15 cellular contexts compared by ENCODE assay signal in the genomic region with DNA sequence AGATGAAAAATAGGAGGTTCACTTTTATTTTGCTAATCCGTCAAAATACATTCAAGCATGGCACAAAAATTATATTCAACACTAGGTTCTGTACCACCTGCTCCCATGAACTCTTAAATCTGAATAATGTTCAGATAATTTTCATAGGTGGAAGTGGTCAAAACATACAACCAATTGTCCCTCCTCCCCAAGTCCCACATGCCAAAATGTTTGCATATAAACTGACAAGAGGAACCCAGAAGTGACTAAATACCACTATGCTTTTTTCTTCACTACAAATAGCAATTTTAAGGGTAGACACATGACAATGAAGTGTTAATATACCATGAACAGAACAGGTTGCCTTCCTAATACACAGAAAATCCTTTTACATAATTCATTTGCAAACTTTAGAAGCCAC. TPM values are rescaled to one million over a fixed set of nuclear protein-coding genes. Genes with fewer than 3 reads are reported as not detected.
DNase-seq lines count a peak whose midpoint lies in the region; ATAC-seq and TF ChIP-seq lines count a peak whose summit lies in the region.
"Had no signal": no experiment of that assay in that cellular context is flagged by ENCODE, and none has a peak within 500 bp of the region (broad histone marks: within the 10 kb centered on the region; RNA-seq: fewer than 3 reads in every experiment).

No MANE protein-coding gene starts in this region.

- H3K9ac ChIP-seq in HUES6 (ENCODE audit: low read length), result no peak overlapping the region

- no peak overlapping the region for H3K27ac Mint-ChIP-seq in CD4-positive, CD25-positive, alpha-beta regulatory T cell
- H3K27ac Mint-ChIP-seq in brain (peak overlapping the region in 1 of 5 experiments; percentile 5), nephron (no peak overlapping the region)
- H3K27ac Mint-ChIP-seq in stimulated activated naive B cell treated with anti-CD40 and anti-IgM and Interleukin-4, amounts not matched to agents 10 μg/mL and 1 μg/mL and 100 μg/mL, for 72 hours, result no peak overlapping the region
- H3K27ac Mint-ChIP-seq: activated T-helper 1 cell treated with anti-CD3 and anti-CD28 coated beads, Interleukin-12 subunit alpha, Interleukin-12 subunit beta, Interleukin-2, Interleukin-4 antibody, amounts not matched to agents 30 ng/mL and 10 ng/mL and 1 ng/mL, durations not matched to agents 14 hours and 24 hours and 36 hours; CD8-positive, alpha-beta T cell had no signal

- H3K4me3 Mint-ChIP-seq in CD4-positive, CD25-positive, alpha-beta regulatory T cell, result peak overlapping the region in 3 of 4 donors; percentile 21 to 96 (median 35)
- peak overlapping the region; percentile 61 to 100 (median 97) for H3K4me3 Mint-ChIP-seq in brain
- H3K4me3 Mint-ChIP-seq in nephron, result peak overlapping the region; percentile 73 to 96 (median 75)
- no peak overlapping the region for H3K4me3 Mint-ChIP-seq in stimulated activated naive B cell treated with anti-CD40 and anti-IgM and Interleukin-4, amounts not matched to agents 10 μg/mL and 1 μg/mL and 100 μg/mL, for 72 hours

- TF ChIP-seq EP300 in tibial nerve (IDR thresholded peaks at IDR 0.05), result no peak

- H3K27me3 Mint-ChIP-seq in CD4-positive, CD25-positive, alpha-beta regulatory T cell, result peaks cover 5% of the 10 kb centered on the region
- H3K27me3 Mint-ChIP-seq in brain (peaks cover 19% of the 10 kb centered on the region), nephron (ENCODE audit: low read depth) (no peaks in the 10 kb centered on the region)
- no peaks in the 10 kb centered on the region for H3K27me3 Mint-ChIP-seq in stimulated activated naive B cell treated with anti-CD40 and anti-IgM and Interleukin-4, amounts not matched to agents 10 μg/mL and 1 μg/mL and 100 μg/mL, for 72 hours

- H3K4me3 ChIP-seq in CD4-positive, CD25-positive, alpha-beta regulatory T cell (ENCODE audit: low read depth, low read length), result peak overlapping the region; percentile 9
- H3K4me3 ChIP-seq in HUES6 (ENCODE audit: low read depth, low read length), result peak overlapping the region; percentile 100; the same call in 1 of the 2 replicates
- H3K4me3 ChIP-seq in tibial nerve, result no peak overlapping the region
- H3K4me3 ChIP-seq: MG63, mucosa of descending colon had no signal

- DNase-seq in CD4-positive, CD25-positive, alpha-beta regulatory T cell, result no peak
- DNase-seq in tibial nerve (ENCODE audit: low spot score in 2 of 2) (no peak), NCI-H1092 (lab: John Stamatoyannopoulos, UW) (no peak), NCI-H187 (lab: John Stamatoyannopoulos, UW) (no peak)
- no peak for DNase-seq in stimulated activated naive B cell treated with anti-CD40 and anti-IgM and Interleukin-4, amounts not matched to agents 10 μg/mL and 1 μg/mL and 100 μg/mL, for 72 hours
- DNase-seq: activated CD4-positive, CD25-positive, alpha-beta regulatory T cell treated with anti-CD3 and anti-CD28 coated beads, Interleukin-2, amount 50 U/mL, for 72 hours; CD8-positive, alpha-beta T cell; foreskin fibroblast; MG63; mucosa of descending colon; stimulated activated CD4-positive, alpha-beta T cell treated with anti-CD3 and anti-CD28 coated beads, Interleukin-2, amount 100 ng/mL, for 48 hours had no signal

- H3K27ac ChIP-seq in CD4-positive, CD25-positive, alpha-beta regulatory T cell (ENCODE audit: insufficient read depth, low read length, poor library complexity, severe bottlenecking), result peak overlapping the region; percentile 34
- H3K27ac ChIP-seq in HUES6 (ENCODE audit: low read depth, low read length), result no peak overlapping the region
- H3K27ac ChIP-seq in tibial nerve, result no peak overlapping the region

- H3K4me1 ChIP-seq in CD4-positive, CD25-positive, alpha-beta regulatory T cell (ENCODE audit: control insufficient read depth, insufficient read depth, low read length, poor library complexity, severe bottlenecking), result peaks cover 34% of the 10 kb centered on the region
- H3K4me1 ChIP-seq in HUES6 (ENCODE audit: control insufficient read depth, insufficient read depth, low read length) (peaks cover 14% of the 10 kb centered on the region), tibial nerve (peaks cover 0 to 48% (median 12%) of the 10 kb centered on the region in 4 donors)

- H3K27me3 ChIP-seq in CD4-positive, CD25-positive, alpha-beta regulatory T cell (ENCODE audit: control insufficient read depth, insufficient read depth, low read length), result no peaks in the 10 kb centered on the region
- H3K27me3 ChIP-seq in HUES6 (ENCODE audit: control insufficient read depth, insufficient read depth, low read length) (no peaks in the 10 kb centered on the region), tibial nerve (no peaks in the 10 kb centered on the region)
- H3K27me3 ChIP-seq: MG63 had no signal

- H3K36me3 Mint-ChIP-seq in CD4-positive, CD25-positive, alpha-beta regulatory T cell, result peaks cover 6% of the 10 kb centered on the region
- H3K36me3 Mint-ChIP-seq in brain, result peaks cover 32% of the 10 kb centered on the region
- peaks cover 31% of the 10 kb centered on the region for H3K36me3 Mint-ChIP-seq in nephron (ENCODE audit: low read depth)
- H3K36me3 Mint-ChIP-seq in stimulated activated naive B cell treated with anti-CD40 and anti-IgM and Interleukin-4, amounts not matched to agents 10 μg/mL and 1 μg/mL and 100 μg/mL, for 72 hours, result peaks cover 24 to 33% of the 10 kb centered on the region in 2 donors

- TF ChIP-seq CTCF in brain (conservative IDR thresholded peaks at IDR 0.05) (no peak), nephron (IDR thresholded peaks at IDR 0.05; ENCODE audit: unreplicated experiment in 3 of 3) (no peak), tibial nerve (IDR thresholded peaks at IDR 0.05) (no peak)

- no peak for ATAC-seq in CD4-positive, CD25-positive, alpha-beta regulatory T cell (ENCODE audit: low read depth in 2 of 2)
- ATAC-seq in stimulated activated naive B cell treated with anti-CD40 and anti-IgM and Interleukin-4, amounts not matched to agents 10 μg/mL and 1 μg/mL and 100 μg/mL, for 72 hours (replicated peaks), result no peak
- ATAC-seq: CD8-positive, alpha-beta T cell; mucosa of descending colon had no signal

- TF ChIP-seq POLR2A in tibial nerve (IDR thresholded peaks at IDR 0.05), result no peak

- peaks cover 15 to 47% (median 32%) of the 10 kb centered on the region in 4 donors for H3K4me1 Mint-ChIP-seq in CD4-positive, CD25-positive, alpha-beta regulatory T cell
- H3K4me1 Mint-ChIP-seq in brain, result peaks cover 38% of the 10 kb centered on the region
- H3K4me1 Mint-ChIP-seq in nephron, result peaks cover 19% of the 10 kb centered on the region
- H3K4me1 Mint-ChIP-seq in stimulated activated naive B cell treated with anti-CD40 and anti-IgM and Interleukin-4, amounts not matched to agents 10 μg/mL and 1 μg/mL and 100 μg/mL, for 72 hours, result peaks cover 9 to 19% of the 10 kb centered on the region in 2 donors

- WGBS in tibial nerve, 2 donors, result 55 to 74% methylated on average over 1 of the region's 1 CpG

- no peaks in the 10 kb centered on the region for H3K9me3 ChIP-seq in CD4-positive, CD25-positive, alpha-beta regulatory T cell (ENCODE audit: control insufficient read depth in 2 of 2, low read length in 2 of 2)
- H3K9me3 ChIP-seq in HUES6 (ENCODE audit: control insufficient read depth, insufficient read depth, low read depth, low read length) (no peaks in the 10 kb centered on the region), tibial nerve (no peaks in the 10 kb centered on the region)
- H3K9me3 ChIP-seq: MG63, mucosa of descending colon had no signal

- H3K9me3 Mint-ChIP-seq in CD4-positive, CD25-positive, alpha-beta regulatory T cell, result no peaks in the 10 kb centered on the region
- H3K9me3 Mint-ChIP-seq in brain (peaks cover 0 to 4% (median 0%) of the 10 kb centered on the region in 5 experiments), nephron (no peaks in the 10 kb centered on the region)
- H3K9me3 Mint-ChIP-seq in stimulated activated naive B cell treated with anti-CD40 and anti-IgM and Interleukin-4, amounts not matched to agents 10 μg/mL and 1 μg/mL and 100 μg/mL, for 72 hours, result no peaks in the 10 kb centered on the region
- H3K9me3 Mint-ChIP-seq: activated T-helper 1 cell treated with anti-CD3 and anti-CD28 coated beads, Interleukin-12 subunit alpha, Interleukin-12 subunit beta, Interleukin-2, Interleukin-4 antibody, amounts not matched to agents 30 ng/mL and 10 ng/mL and 1 ng/mL, durations not matched to agents 14 hours and 24 hours and 36 hours; CD8-positive, alpha-beta T cell had no signal

- H3K36me3 ChIP-seq in CD4-positive, CD25-positive, alpha-beta regulatory T cell (ENCODE audit: control insufficient read depth, insufficient read depth, low read length), result no peaks in the 10 kb centered on the region
- H3K36me3 ChIP-seq in HUES6 (ENCODE audit: control insufficient read depth, insufficient read depth, low read length), result peaks cover 24% of the 10 kb centered on the region
- H3K36me3 ChIP-seq in tibial nerve, result peaks cover 0 to 3% (median 0%) of the 10 kb centered on the region in 3 donors

RNA-seq across cellular contexts. Expression of a gene that starts 3.7 kb away (rescaled TPM):
- total RNA-seq in CD4-positive, CD25-positive, alpha-beta regulatory T cell, result 38.1 TPM
- 10 to 100 TPM; 14.0 to 17.3 (median 15.3) TPM for polyA plus RNA-seq in CD4-positive, CD25-positive, alpha-beta regulatory T cell
- polyA plus RNA-seq in brain (ENCODE audit: insufficient read depth, low read depth, low replicate concordance), result 66.8 TPM
- 10 to 100 TPM; 12.6 to 17.0 (median 15.0) TPM for total RNA-seq in tibial nerve

RNA-seq across cellular contexts. Expression of a gene that starts 14.5 kb away (rescaled TPM):
- total RNA-seq in CD4-positive, CD25-positive, alpha-beta regulatory T cell, result 24.4 TPM
- polyA plus RNA-seq in CD4-positive, CD25-positive, alpha-beta regulatory T cell, result 1 to 10 TPM; 2.8 to 8.6 (median 5.3) TPM
- polyA plus RNA-seq in brain (ENCODE audit: insufficient read depth, low read depth, low replicate concordance), result 1.3 TPM
- total RNA-seq in tibial nerve, result 10 to 100 TPM; 22.5 to 35.7 (median 27.5) TPM

Comparison
In these comparisons a context has a peak if more than half of its experiments do, and no peak if none do; other contexts are left out.
1. H3K4me3 ChIP-seq: peak in CD4-positive, CD25-positive, alpha-beta regulatory T cell (single experiment) and HUES6 (single experiment); none in tibial nerve (0 of 4).
2. H3K4me3 Mint-ChIP-seq: peak in CD4-positive, CD25-positive, alpha-beta regulatory T cell (3 of 4), brain (5 of 5) and nephron (3 of 3); none in stimulated activated naive B cell treated with anti-CD40 and anti-IgM and Interleukin-4, amounts not matched to agents 10 μg/mL and 1 μg/mL and 100 μg/mL, for 72 hours (0 of 2).